In genomic region chr18:50973367-50974126, GRCh38 we compare ENCODE assay signal across 1 cellular context.
TF ChIP-seq lines count a peak whose summit lies in the region.

No MANE protein-coding gene starts in this region.

TF ChIP-seq in liver, 16 proteins besides CTCF, POLR2A, EP300 and RAD21:
- TF ChIP-seq, protein P1, sequence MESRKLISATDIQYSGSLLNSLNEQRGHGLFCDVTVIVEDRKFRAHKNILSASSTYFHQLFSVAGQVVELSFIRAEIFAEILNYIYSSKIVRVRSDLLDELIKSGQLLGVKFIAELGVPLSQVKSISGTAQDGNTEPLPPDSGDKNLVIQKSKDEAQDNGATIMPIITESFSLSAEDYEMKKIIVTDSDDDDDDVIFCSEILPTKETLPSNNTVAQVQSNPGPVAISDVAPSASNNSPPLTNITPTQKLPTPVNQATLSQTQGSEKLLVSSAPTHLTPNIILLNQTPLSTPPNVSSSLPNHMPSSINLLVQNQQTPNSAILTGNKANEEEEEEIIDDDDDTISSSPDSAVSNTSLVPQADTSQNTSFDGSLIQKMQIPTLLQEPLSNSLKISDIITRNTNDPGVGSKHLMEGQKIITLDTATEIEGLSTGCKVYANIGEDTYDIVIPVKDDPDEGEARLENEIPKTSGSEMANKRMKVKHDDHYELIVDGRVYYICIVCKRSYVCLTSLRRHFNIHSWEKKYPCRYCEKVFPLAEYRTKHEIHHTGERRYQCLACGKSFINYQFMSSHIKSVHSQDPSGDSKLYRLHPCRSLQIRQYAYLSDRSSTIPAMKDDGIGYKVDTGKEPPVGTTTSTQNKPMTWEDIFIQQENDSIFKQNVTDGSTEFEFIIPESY (IDR thresholded peaks at IDR 0.05), result no peak
- TF ChIP-seq SP1 (IDR thresholded peaks at IDR 0.05) (peak; percentile 89), FOXA1 (IDR thresholded peaks at IDR 0.05) (no peak), HNF4G (IDR thresholded peaks at IDR 0.05) (peak; percentile 81), RXRA (IDR thresholded peaks at IDR 0.05) (peak; percentile 31 to 65), ATF3 (IDR thresholded peaks at IDR 0.05) (peak; percentile 96), JUND (IDR thresholded peaks at IDR 0.05) (peak; percentile 98 to 99), EGR1 (IDR thresholded peaks at IDR 0.05; ENCODE audit: low read depth in 2 of 2) (no peak), FOXA2 (IDR thresholded peaks at IDR 0.05) (no peak), YY1 (IDR thresholded peaks at IDR 0.05) (peak; percentile 53), HNF4A (conservative IDR thresholded peaks at IDR 0.05) (peak; percentile 92 to 95), TAF1 (conservative IDR thresholded peaks at IDR 0.05) (no peak), REST (IDR thresholded peaks at IDR 0.05) (no peak), GABPA (IDR thresholded peaks at IDR 0.05 in 1 of 2, conservative IDR thresholded peaks at IDR 0.05 in 1 of 2) (peak in 1 of 2 donors; percentile 23), NR2F2 (IDR thresholded peaks at IDR 0.05) (no peak)
- TF ChIP-seq, protein P2, sequence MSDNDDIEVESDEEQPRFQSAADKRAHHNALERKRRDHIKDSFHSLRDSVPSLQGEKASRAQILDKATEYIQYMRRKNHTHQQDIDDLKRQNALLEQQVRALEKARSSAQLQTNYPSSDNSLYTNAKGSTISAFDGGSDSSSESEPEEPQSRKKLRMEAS (IDR thresholded peaks at IDR 0.05), result peak; percentile 53
